2 cellular contexts compared by ENCODE assay signal in the genomic region with DNA sequence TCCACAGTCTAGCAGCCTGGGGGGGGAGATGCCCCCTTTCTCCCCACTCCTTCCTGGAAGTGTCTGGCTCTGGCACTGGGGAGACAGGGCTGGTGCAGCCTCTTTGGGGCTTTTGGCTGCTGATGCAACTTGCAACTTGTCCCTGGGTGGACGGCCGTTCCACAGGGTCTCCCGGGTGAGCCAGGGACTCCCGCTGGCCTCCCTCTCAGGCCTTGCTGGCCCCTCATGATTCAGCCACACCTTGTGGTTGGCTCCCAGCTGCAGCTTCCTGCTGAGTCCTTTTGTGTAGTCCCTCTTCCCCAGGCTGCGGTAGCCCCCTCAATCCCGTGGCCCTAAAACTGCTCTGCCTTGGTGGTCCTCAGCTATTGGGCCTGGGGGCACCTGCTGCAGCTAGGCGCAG.
TF ChIP-seq lines count a peak whose summit lies in the region.

No MANE protein-coding gene starts in this region.

TF ChIP-seq in IMR-90, 13 proteins besides CTCF, POLR2A, EP300 and RAD21:
- no peak for TF ChIP-seq RFX5 (IDR thresholded peaks at IDR 0.05; ENCODE audit: low read depth, low read length)
- no peak for TF ChIP-seq CHD1 (IDR thresholded peaks at IDR 0.05; ENCODE audit: low read depth, low read length)

TF ChIP-seq in H1, 55 proteins besides CTCF, POLR2A, EP300 and RAD21:
- TF ChIP-seq GABPA (IDR thresholded peaks at IDR 0.05; ENCODE audit: borderline replicate concordance, insufficient read depth, low read length) (no peak), JUN (IDR thresholded peaks at IDR 0.05; ENCODE audit: low read depth, low read length) (no peak), TBP (IDR thresholded peaks at IDR 0.05; ENCODE audit: low read depth, low read length) (no peak), SP4 (IDR thresholded peaks at IDR 0.05; ENCODE audit: low read length) (no peak), RBBP5 (IDR thresholded peaks at IDR 0.05; ENCODE audit: borderline replicate concordance, low read depth, low read length) (no peak), SAP30 (IDR thresholded peaks at IDR 0.05; ENCODE audit: insufficient read depth, insufficient replicate concordance, low read length) (no peak), FOSL1 (IDR thresholded peaks at IDR 0.05; ENCODE audit: insufficient read depth, low read depth, low read length) (no peak), TCF12 (IDR thresholded peaks at IDR 0.05; ENCODE audit: low read depth, low read length) (no peak), BACH1 (IDR thresholded peaks at IDR 0.05; ENCODE audit: low read length) (no peak), CHD1 (IDR thresholded peaks at IDR 0.05; ENCODE audit: low read depth, low read length) (no peak), KDM5A (IDR thresholded peaks at IDR 0.05; ENCODE audit: low read length) (no peak), SRF (IDR thresholded peaks at IDR 0.05; ENCODE audit: low read depth, low read length) (no peak), EZH2 (IDR thresholded peaks at IDR 0.05; ENCODE audit: low read depth, low read length, severe bottlenecking) (no peak), GTF2F1 (IDR thresholded peaks at IDR 0.05; ENCODE audit: borderline replicate concordance, low read depth, low read length) (no peak), KDM1A (IDR thresholded peaks at IDR 0.05; ENCODE audit: borderline replicate concordance, low read length) (no peak), ZNF274 (IDR thresholded peaks at IDR 0.05; ENCODE audit: borderline replicate concordance, extremely low read depth, low read length) (no peak)
